Comparison of ENCODE assay signal across 18 cellular contexts in genomic region chr15:92634046-92634445, GRCh38. TPM values are rescaled to one million over a fixed set of nuclear protein-coding genes. Genes with fewer than 3 reads are reported as not detected.
DNase-seq lines count a peak whose midpoint lies in the region; ATAC-seq and TF ChIP-seq lines count a peak whose summit lies in the region.
"Had no signal": no experiment of that assay in that cellular context is flagged by ENCODE, and none has a peak within 500 bp of the region (broad histone marks: within the 10 kb centered on the region; RNA-seq: fewer than 3 reads in every experiment).

No MANE protein-coding gene starts in this region.

- H3K27ac ChIP-seq in thyroid gland: peak overlapping the region in 2 of 3 donors; percentile 20 to 52
- no peak overlapping the region for H3K27ac ChIP-seq in vagina

- ATAC-seq in WTC11: no peak
- no peak for ATAC-seq in left lobe of liver

- CTCF ChIA-PET in WTC11 (lab: Charles Lee): no interaction called here

- H3K9me3 ChIP-seq in thyroid gland: no peaks in the 10 kb centered on the region
- no peaks in the 10 kb centered on the region for H3K9me3 ChIP-seq in vagina

- POLR2A ChIA-PET in WTC11 (lab: Charles Lee): no interaction called here

- H3K27me3 ChIP-seq in thyroid gland (no peaks in the 10 kb centered on the region), vagina (no peaks in the 10 kb centered on the region)

- H3K4me3 Mint-ChIP-seq in WTC11: no peak overlapping the region
- H3K4me3 Mint-ChIP-seq: CD8-positive, alpha-beta memory T cell; IgD-negative memory B cell had no signal

- peak overlapping the region; percentile 44; the same call in 1 of the 2 replicates for H3K27ac Mint-ChIP-seq in WTC11
- H3K27ac Mint-ChIP-seq: CD8-positive, alpha-beta memory T cell; IgD-negative memory B cell had no signal

- 86 to 88% methylated on average over 5 of the region's 5 CpGs for WGBS in thyroid gland, 2 donors

- TF ChIP-seq POLR2A in thyroid gland (IDR thresholded peaks at IDR 0.05) (no peak), vagina (IDR thresholded peaks at IDR 0.05) (no peak)

- no peak for TF ChIP-seq CTCF in WTC11 (IDR thresholded peaks at IDR 0.05)
- TF ChIP-seq CTCF in thyroid gland (IDR thresholded peaks at IDR 0.05): no peak
- TF ChIP-seq CTCF in vagina (IDR thresholded peaks at IDR 0.05): no peak

- H3K9me3 Mint-ChIP-seq in WTC11: peaks cover 10% of the 10 kb centered on the region
- H3K9me3 Mint-ChIP-seq: IgD-negative memory B cell had no signal

- H3K27me3 Mint-ChIP-seq in WTC11 (ENCODE audit: low read depth): no peaks in the 10 kb centered on the region

- H3K36me3 Mint-ChIP-seq in WTC11: peaks cover 18% of the 10 kb centered on the region
- H3K36me3 Mint-ChIP-seq: CD8-positive, alpha-beta memory T cell; IgD-negative memory B cell had no signal

- H3K4me3 ChIP-seq in thyroid gland (replicated peaks in 1 of 3) (no peak overlapping the region), vagina (no peak overlapping the region)

- intact Hi-C loops in thyroid gland (cut with DNase I): no loop called here
- intact Hi-C loops in vagina (cut with DNase I): no loop called here

- H3K4me1 Mint-ChIP-seq in WTC11: peaks cover 50% of the 10 kb centered on the region
- H3K4me1 Mint-ChIP-seq: CD8-positive, alpha-beta memory T cell had no signal

- peaks cover 49 to 54% of the 10 kb centered on the region in 2 donors for H3K4me1 ChIP-seq in thyroid gland
- peaks cover 23% of the 10 kb centered on the region for H3K4me1 ChIP-seq in vagina

- peak; percentile 40 for DNase-seq in activated CD8-positive, alpha-beta memory T cell treated with anti-CD3 and anti-CD28 coated beads for 24 hours
- DNase-seq in activated CD8-positive, alpha-beta memory T cell treated with anti-CD3 and anti-CD28 coated beads, Interleukin-2, amount 50 U/mL, for 48 hours: no peak
- no peak for DNase-seq in WTC11 (ENCODE audit: low spot score)
- peak; percentile 8 for DNase-seq in left lobe of liver (ENCODE audit: low spot score)
- no peak for DNase-seq in thyroid gland
- no peak for DNase-seq in vagina (ENCODE audit: extremely low spot score in 2 of 2)
- DNase-seq in COLO829 (ENCODE audit: low spot score): no peak
- DNase-seq in NCI-H748 (lab: John Stamatoyannopoulos, UW; ENCODE audit: unreplicated experiment): no peak
- DNase-seq: 8988T; CD8-positive, alpha-beta memory T cell; GF-D8; H7; Kasumi-1; NCI-H1930; NCI-H446 treated with DMSO at 0.1 percent for 48 hours; NCI-H748 treated with DMSO at 0.1 percent for 48 hours; SHP77 treated with DMSO at 0.1 percent for 48 hours had no signal

- H3K36me3 ChIP-seq in thyroid gland (peaks cover 0 to 2% of the 10 kb centered on the region in 2 donors), vagina (no peaks in the 10 kb centered on the region)

TF ChIP-seq in WTC11, 78 proteins besides CTCF, POLR2A, EP300 and RAD21:
- no peak for TF ChIP-seq IRF2 (CRISPR knock-in tag; IDR thresholded peaks at IDR 0.05; ENCODE audit: borderline replicate concordance, low read depth)
- no peak for TF ChIP-seq ZNF219 (CRISPR knock-in tag; IDR thresholded peaks at IDR 0.05; ENCODE audit: borderline replicate concordance)
- TF ChIP-seq ZNF671 (CRISPR knock-in tag; IDR thresholded peaks at IDR 0.05): no peak
- TF ChIP-seq FOXP1 (CRISPR knock-in tag; IDR thresholded peaks at IDR 0.05; ENCODE audit: borderline replicate concordance): no peak

RNA-seq across cellular contexts. Expression of gene FAM174B, which starts 21.5 kb away (rescaled TPM):
- total RNA-seq in WTC11 (2021) (19.0 to 22.1 TPM (median 21.8 TPM) in 3 replicates), left lobe of liver (4.3 TPM), thyroid gland (10 to 100 TPM; 51.9 to 69.4 (median 61.4) TPM), vagina (4.9 TPM)

Comparison
In these comparisons a context has a peak if more than half of its experiments do, and no peak if none do; other contexts are left out.
1. DNase-seq: peak in activated CD8-positive, alpha-beta memory T cell treated with anti-CD3 and anti-CD28 coated beads for 24 hours (single experiment) and left lobe of liver (single experiment); none in activated CD8-positive, alpha-beta memory T cell treated with anti-CD3 and anti-CD28 coated beads, Interleukin-2, amount 50 U/mL, for 48 hours (single experiment), WTC11 (single experiment), thyroid gland (0 of 2), vagina (0 of 2), COLO829 (single experiment) and NCI-H748 (single experiment).